8 cellular contexts compared by ENCODE assay signal in the genomic region with DNA sequence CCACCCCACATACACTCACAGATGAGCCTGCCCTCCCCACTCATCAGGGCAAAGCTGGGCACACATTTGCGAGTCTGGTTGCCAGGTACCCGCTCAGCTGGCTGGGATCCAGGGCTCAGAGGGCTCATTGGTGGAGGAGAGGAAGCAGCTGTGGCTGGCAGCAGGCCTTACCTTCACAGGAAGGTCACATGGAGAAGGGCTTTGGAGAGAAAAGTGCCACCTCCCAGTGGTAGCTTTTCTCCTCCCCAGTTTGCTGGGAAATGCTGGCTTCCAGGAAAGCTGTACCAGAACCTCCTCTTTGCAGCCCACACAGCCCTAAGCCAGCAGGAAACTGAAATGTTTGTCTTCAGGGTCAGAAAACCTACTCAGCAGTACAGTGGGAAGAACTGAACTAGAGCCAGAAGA. TPM values are rescaled to one million over a fixed set of nuclear protein-coding genes. Genes with fewer than 3 reads are reported as not detected.
DNase-seq lines count a peak whose midpoint lies in the region; ATAC-seq and TF ChIP-seq lines count a peak whose summit lies in the region.

No MANE protein-coding gene starts in this region.

- POLR2A ChIA-PET in RWPE1 (lab: Yijun Ruan, JAX; ENCODE audit: low non-redundant PET), result interaction anchor here (0.6 kb wide), 1 partner anchor 35 kb away, joined by 3 read pairs; no protein-coding TSS in a partner anchor

- TF ChIP-seq RAD21 in Ishikawa (IDR thresholded peaks at IDR 0.05; ENCODE audit: low read depth), result no peak

- CTCF ChIA-PET in RWPE1 (lab: Yijun Ruan, JAX), result no interaction called here

- ATAC-seq in HG03460 (IDR thresholded peaks at IDR 0.05; ENCODE audit: unreplicated experiment), result no peak

- peak overlapping the region; percentile 27 for H3K27ac ChIP-seq in RWPE1

- DNase-seq in A172 (ENCODE audit: low spot score), result peak; percentile 30
- no peak for DNase-seq in RWPE1 (ENCODE audit: low spot score)
- DNase-seq in iris pigment epithelial cell (ENCODE audit: low read depth), result peak; percentile 18
- no peak for DNase-seq in germinal center (ENCODE audit: low spot score)
- DNase-seq in GM20000 (ENCODE audit: low spot score), result no peak
- no peak for DNase-seq in stimulated activated CD4-positive, alpha-beta T cell treated with anti-CD3 and anti-CD28 coated beads, Interleukin-2, amount 100 ng/mL, for 48 hours

- TF ChIP-seq EP300 in Ishikawa (IDR thresholded peaks at IDR 0.05; ENCODE audit: borderline replicate concordance), result no peak

- TF ChIP-seq CTCF in RWPE1 (conservative IDR thresholded peaks at IDR 0.05; ENCODE audit: low read depth) (no peak), GM20000 (IDR thresholded peaks at IDR 0.05; ENCODE audit: extremely low read depth, missing control alignments) (no peak)

TF ChIP-seq in Ishikawa, 13 proteins besides CTCF, POLR2A, EP300 and RAD21:
- TF ChIP-seq, protein P1, sequence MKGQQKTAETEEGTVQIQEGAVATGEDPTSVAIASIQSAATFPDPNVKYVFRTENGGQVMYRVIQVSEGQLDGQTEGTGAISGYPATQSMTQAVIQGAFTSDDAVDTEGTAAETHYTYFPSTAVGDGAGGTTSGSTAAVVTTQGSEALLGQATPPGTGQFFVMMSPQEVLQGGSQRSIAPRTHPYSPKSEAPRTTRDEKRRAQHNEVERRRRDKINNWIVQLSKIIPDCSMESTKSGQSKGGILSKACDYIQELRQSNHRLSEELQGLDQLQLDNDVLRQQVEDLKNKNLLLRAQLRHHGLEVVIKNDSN (IDR thresholded peaks at IDR 0.05), result peak; percentile 61; the same call in 1 of the 2 replicates
- TF ChIP-seq TCF12 (IDR thresholded peaks at IDR 0.05; ENCODE audit: low read depth) (no peak), EGR1 (IDR thresholded peaks at IDR 0.05) (0 out of 2 replicates have a peak, but pooled peaks have one; percentile 35), CEBPB (IDR thresholded peaks at IDR 0.05) (no peak), NFIC (IDR thresholded peaks at IDR 0.05) (peak; percentile 64), CREB1 (IDR thresholded peaks at IDR 0.05; ENCODE audit: low read depth) (no peak), TAF1 (IDR thresholded peaks at IDR 0.05; ENCODE audit: low read depth) (no peak)

RNA-seq across cellular contexts. Expression of a gene that starts 55.6 kb away (rescaled TPM):
- 13.0 and 21.3 TPM in 2 replicates for total RNA-seq in A172 (2014; rRNA removed; shearing (Covaris generic))

Comparison
In these comparisons a context has a peak if more than half of its experiments do, and no peak if none do; other contexts are left out.
1. DNase-seq: peak in A172 (single experiment) and iris pigment epithelial cell (single experiment); none in RWPE1 (single experiment), germinal center (single experiment), GM20000 (single experiment) and stimulated activated CD4-positive, alpha-beta T cell treated with anti-CD3 and anti-CD28 coated beads, Interleukin-2, amount 100 ng/mL, for 48 hours (0 of 2).